Comparison of ENCODE assay signal across 1 cellular context in the genomic region with DNA sequence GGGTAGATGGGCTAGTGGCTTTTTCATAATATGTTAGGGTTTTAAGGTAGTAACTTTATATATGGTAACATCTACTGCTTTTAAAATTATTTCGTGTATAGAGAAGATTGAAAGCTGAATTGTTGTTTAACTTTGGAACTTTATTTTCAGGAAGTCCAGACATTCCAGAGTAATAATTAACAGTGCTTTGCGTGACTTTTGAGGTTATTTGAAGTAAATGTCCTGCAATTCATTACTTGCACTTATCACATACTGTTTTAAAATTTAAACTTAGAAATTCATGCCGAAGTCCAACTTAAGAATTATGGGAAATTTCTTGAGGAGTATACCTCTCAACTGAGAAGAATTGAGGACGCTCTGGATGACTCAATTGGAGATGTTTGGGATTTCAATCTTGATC.
TF ChIP-seq lines count a peak whose summit lies in the region.

No MANE protein-coding gene starts in this region.

TF ChIP-seq in IMR-90, 13 proteins besides CTCF, POLR2A, EP300 and RAD21:
- TF ChIP-seq MAFK (IDR thresholded peaks at IDR 0.05; ENCODE audit: low read depth, low read length) (no peak), FOS (IDR thresholded peaks at IDR 0.05; ENCODE audit: low read depth, low read length) (no peak), NFE2L2 (IDR thresholded peaks at IDR 0.05; ENCODE audit: low read depth, low read length) (no peak), SMC3 (IDR thresholded peaks at IDR 0.05; ENCODE audit: low read depth, low read length) (no peak), CHD1 (IDR thresholded peaks at IDR 0.05; ENCODE audit: low read depth, low read length) (no peak), RCOR1 (IDR thresholded peaks at IDR 0.05; ENCODE audit: insufficient replicate concordance, low read length) (no peak), MAZ (IDR thresholded peaks at IDR 0.05; ENCODE audit: borderline replicate concordance, low read depth, low read length) (no peak), RFX5 (IDR thresholded peaks at IDR 0.05; ENCODE audit: low read depth, low read length) (no peak), USF2 (IDR thresholded peaks at IDR 0.05; ENCODE audit: low read depth, low read length) (no peak), CEBPB (IDR thresholded peaks at IDR 0.05; ENCODE audit: low read depth, low read length) (no peak), BHLHE40 (IDR thresholded peaks at IDR 0.05; ENCODE audit: low read depth, low read length) (no peak), MXI1 (IDR thresholded peaks at IDR 0.05; ENCODE audit: borderline replicate concordance, low read depth, low read length) (no peak)
- TF ChIP-seq, protein P1, sequence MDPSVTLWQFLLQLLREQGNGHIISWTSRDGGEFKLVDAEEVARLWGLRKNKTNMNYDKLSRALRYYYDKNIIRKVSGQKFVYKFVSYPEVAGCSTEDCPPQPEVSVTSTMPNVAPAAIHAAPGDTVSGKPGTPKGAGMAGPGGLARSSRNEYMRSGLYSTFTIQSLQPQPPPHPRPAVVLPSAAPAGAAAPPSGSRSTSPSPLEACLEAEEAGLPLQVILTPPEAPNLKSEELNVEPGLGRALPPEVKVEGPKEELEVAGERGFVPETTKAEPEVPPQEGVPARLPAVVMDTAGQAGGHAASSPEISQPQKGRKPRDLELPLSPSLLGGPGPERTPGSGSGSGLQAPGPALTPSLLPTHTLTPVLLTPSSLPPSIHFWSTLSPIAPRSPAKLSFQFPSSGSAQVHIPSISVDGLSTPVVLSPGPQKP (IDR thresholded peaks at IDR 0.05; ENCODE audit: borderline replicate concordance, low read depth, low read length), result no peak
